Comparison of ENCODE assay signal across 1 cellular context in the genomic region with DNA sequence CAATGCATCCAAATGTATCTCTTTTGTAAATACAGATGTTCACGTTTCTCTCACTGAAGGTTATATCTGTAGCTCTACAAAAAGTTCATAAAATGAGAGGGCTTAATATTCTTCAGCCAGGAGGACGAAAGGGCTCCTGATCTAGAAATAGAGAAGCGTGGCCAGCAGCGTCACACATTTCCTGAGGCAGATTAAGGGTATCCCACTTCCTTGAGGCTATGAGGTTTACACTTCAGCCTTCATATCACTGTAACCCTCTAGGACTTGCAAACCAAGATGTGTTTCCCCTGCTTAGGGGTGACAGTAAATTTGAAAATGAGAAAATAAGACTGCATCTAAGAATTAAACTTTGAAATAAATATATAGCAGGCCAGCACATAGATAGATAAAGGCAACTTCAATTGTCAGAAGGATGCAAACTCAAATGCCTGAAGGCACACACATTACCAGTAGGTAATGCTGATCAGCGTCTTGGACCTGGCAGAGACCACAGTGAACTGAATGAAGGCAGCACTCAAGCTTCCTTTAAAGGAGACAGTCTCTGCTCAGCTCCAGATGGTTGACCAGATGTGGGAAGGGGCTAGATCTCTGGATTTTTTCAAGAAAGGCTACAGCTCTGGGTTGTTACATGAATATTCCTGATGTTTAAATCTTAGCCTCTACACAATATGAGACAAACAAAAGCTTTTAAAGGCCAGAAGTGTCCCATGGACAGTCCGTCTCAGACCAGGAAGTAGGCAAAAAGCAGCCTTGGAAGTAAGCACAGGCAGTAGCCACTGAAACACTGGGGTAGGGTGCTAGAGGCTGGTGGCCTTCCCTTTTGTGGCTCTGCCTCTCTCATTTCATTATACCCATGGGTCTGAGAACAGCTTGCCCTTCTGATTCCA.
TF ChIP-seq lines count a peak whose summit lies in the region.

No MANE protein-coding gene starts in this region.

TF ChIP-seq in WTC11, 78 proteins besides CTCF, POLR2A, EP300 and RAD21 (continued from another document):
- TF ChIP-seq ZBTB43 (CRISPR knock-in tag; IDR thresholded peaks at IDR 0.05) (no peak), JAZF1 (CRISPR knock-in tag; IDR thresholded peaks at IDR 0.05) (no peak), NR1H2 (CRISPR knock-in tag; IDR thresholded peaks at IDR 0.05) (no peak), FOXK1 (CRISPR knock-in tag; IDR thresholded peaks at IDR 0.05) (no peak), ZSCAN18 (CRISPR knock-in tag; IDR thresholded peaks at IDR 0.05) (no peak)
